ENCODE assay signal across 8 cellular contexts in genomic region chr12:132955094-132955932, GRCh38. TPM values are rescaled to one million over a fixed set of nuclear protein-coding genes. Genes with fewer than 3 reads are reported as not detected.
DNase-seq lines count a peak whose midpoint lies in the region; ATAC-seq and TF ChIP-seq lines count a peak whose summit lies in the region.

No MANE protein-coding gene starts in this region.

- H3K36me3 ChIP-seq in iPS-18a (ENCODE audit: control insufficient read depth, low read depth, low read length) = no peaks in the 10 kb centered on the region

- H3K9me3 Mint-ChIP-seq in brain = peaks cover 41 to 69% (median 47%) of the 10 kb centered on the region in 5 experiments

- peak overlapping the region; percentile 66 for H3K9ac ChIP-seq in iPS-18a (ENCODE audit: low read length)

- H3K27ac Mint-ChIP-seq in brain = peak overlapping the region; percentile 91 to 99 (median 97)

- CTCF ChIA-PET in AG04449 (lab: Yijun Ruan, JAX) = no interaction called here
- CTCF ChIA-PET in GM10248 (lab: Yijun Ruan, JAX) = interaction anchor here (1.6 to 1.7 kb wide), 2 partner anchors 8 to 12 kb away, joined by 4 to 7 read pairs; no protein-coding TSS in a partner anchor

- H3K9me3 ChIP-seq in iPS-18a (ENCODE audit: control insufficient read depth, low read depth, low read length) = peaks cover 41% of the 10 kb centered on the region

- peaks cover 46% of the 10 kb centered on the region for H3K36me3 Mint-ChIP-seq in brain

- ATAC-seq in HG02885 (IDR thresholded peaks at IDR 0.05; ENCODE audit: poor library complexity, unreplicated experiment) = peak; percentile 34

- H3K4me3 ChIP-seq in AG04449 (ENCODE audit: low read depth, low read length) = peak overlapping the region; percentile 81
- H3K4me3 ChIP-seq in iPS-18a (ENCODE audit: low read length) = peak overlapping the region; percentile 78
- H3K4me3 ChIP-seq in retinal pigment epithelial cell (ENCODE audit: low read length) = peak overlapping the region; percentile 93

- H3K27me3 ChIP-seq in iPS-18a (ENCODE audit: control insufficient read depth, insufficient read depth, low read length) = no peaks in the 10 kb centered on the region

- peak overlapping the region; percentile 90 to 96 (median 95) for H3K4me3 Mint-ChIP-seq in brain

- H3K27ac ChIP-seq in iPS-18a (ENCODE audit: low read length) = no peak overlapping the region

- DNase-seq in AG04449 (ENCODE audit: low read depth, low spot score) (peak; percentile 9), GM10248 (ENCODE audit: extremely low spot score) (peak; percentile 52), NCI-H510A (lab: John Stamatoyannopoulos, UW) (peak; percentile 27), retinal pigment epithelial cell (ENCODE audit: low read depth) (peak; percentile 50), NCI-H1417 treated with DMSO at 0.1 percent for 48 hours (lab: John Stamatoyannopoulos, UW) (no peak)

- peaks cover 32% of the 10 kb centered on the region for H3K4me1 Mint-ChIP-seq in brain

- H3K27me3 Mint-ChIP-seq in brain = peaks cover 12% of the 10 kb centered on the region

- no peak for TF ChIP-seq CTCF in AG04449 (IDR thresholded peaks at IDR 0.05; ENCODE audit: insufficient read depth, low read length, missing control alignments)
- no peak for TF ChIP-seq CTCF in GM10248 (IDR thresholded peaks at IDR 0.05; ENCODE audit: control extremely low read depth, extremely low read depth, low read depth, missing control alignments)
- no peak for TF ChIP-seq CTCF in brain (conservative IDR thresholded peaks at IDR 0.05)
- no peak for TF ChIP-seq CTCF in retinal pigment epithelial cell (conservative IDR thresholded peaks at IDR 0.05; ENCODE audit: low read depth, low read length)

- no peaks in the 10 kb centered on the region for H3K4me1 ChIP-seq in iPS-18a (ENCODE audit: control insufficient read depth, low read depth, low read length)

- POLR2A ChIA-PET in AG04449 (lab: Yijun Ruan, JAX) (interaction anchor here (0.6 kb wide), 2 partner anchors 31 to 46 kb away, joined by 3 read pairs; partner anchors contain the start of gene ZNF26), GM10248 (lab: Yijun Ruan, JAX) (interaction anchor here (0.6 kb wide), 1 partner anchor 194 kb away, joined by 3 read pairs; no protein-coding TSS in a partner anchor)

RNA-seq across cellular contexts. Expression of gene ZNF605, which starts 0.8 kb away (rescaled TPM):
- polyA plus RNA-seq in brain (ENCODE audit: insufficient read depth, low read depth, low replicate concordance) = 1.6 TPM

RNA-seq across cellular contexts. Expression of gene ZNF26, which starts 30.9 kb away (rescaled TPM):
- 1.7 TPM for polyA plus RNA-seq in brain (ENCODE audit: insufficient read depth, low read depth, low replicate concordance)
